Comparison of ENCODE assay signal across 27 cellular contexts in genomic region chr1:93244298-93245069, GRCh38.
"Had no signal": no experiment of that assay in that cellular context is flagged by ENCODE, and none has a peak within 500 bp of the region (broad histone marks: within the 10 kb centered on the region; RNA-seq: fewer than 3 reads in every experiment).

No MANE protein-coding gene starts in this region.

- H3K4me3 ChIP-seq: K562, Peyer's patch had no signal

- DNase-seq: activated CD4-positive, alpha-beta memory T cell treated with anti-CD3 and anti-CD28 coated beads for 36 hours; activated CD4-positive, alpha-beta T cell treated with anti-CD3 and anti-CD28 coated beads, Interleukin-2, amount 10 ng/mL, durations not matched to agents 7 days and 5 days; activated CD4-positive, CD25-positive, alpha-beta regulatory T cell; activated CD8-positive, alpha-beta memory T cell treated with anti-CD3 and anti-CD28 coated beads for 24 hours; activated effector memory CD4-positive, alpha-beta T cell treated with anti-CD3 and anti-CD28 coated beads, Interleukin-2, amount 50 U/mL, for 16 hours; activated naive CD4-positive, alpha-beta T cell treated with Interleukin-2 at 50 U/mL for 16 hours; activated naive CD8-positive, alpha-beta T cell treated with anti-CD3 and anti-CD28 coated beads, Interleukin-2, amount 50 U/mL, for 24 hours; activated T-cell treated with anti-CD3 and anti-CD28 coated beads, Interleukin-2, amount 50 U/mL, for 4 hours; amygdala; brain microvascular endothelial cell; Karpas-422; MM.1S; NCI-H1105; NCI-H1436; NCI-H1694 treated with DMSO at 0.1 percent for 48 hours; NCI-H2029 treated with DMSO at 0.1 percent for 48 hours; NCI-H345; NCI-H510A; NCI-H526 treated with DMSO at 0.1 percent for 48 hours; NCI-H82; OCI-M1; Peyer's patch; SHP77 treated with DMSO at 0.1 percent for 48 hours had no signal

- H3K4me1 ChIP-seq: Peyer's patch had no signal

- ATAC-seq: activated naive CD4-positive, alpha-beta T cell treated with anti-CD3 and anti-CD28 coated beads, Interleukin-2, amount 50 U/mL, for 72 hours; activated naive CD8-positive, alpha-beta T cell treated with anti-CD3 and anti-CD28 coated beads, Interleukin-2, amount 50 U/mL, for 24 hours; activated T-cell treated with anti-CD3 and anti-CD28 coated beads, Interleukin-2, amount 50 U/mL, for 4 hours; K562 had no signal

- H3K36me3 ChIP-seq: brain microvascular endothelial cell, Peyer's patch had no signal

- FAIRE-seq: K562 had no signal

- H3K27me3 ChIP-seq: brain microvascular endothelial cell, Peyer's patch had no signal

- H3K27ac ChIP-seq: brain microvascular endothelial cell, RWPE1, VCaP had no signal
